In genomic region chr22:38549106-38549884, GRCh38 we compare ENCODE assay signal across 18 cellular contexts. TPM values are rescaled to one million over a fixed set of nuclear protein-coding genes. Genes with fewer than 3 reads are reported as not detected.
DNase-seq lines count a peak whose midpoint lies in the region; ATAC-seq and TF ChIP-seq lines count a peak whose summit lies in the region.
"Had no signal": no experiment of that assay in that cellular context is flagged by ENCODE, and none has a peak within 500 bp of the region (broad histone marks: within the 10 kb centered on the region; RNA-seq: fewer than 3 reads in every experiment).

No MANE protein-coding gene starts in this region.

- H2AFZ ChIP-seq in OCI-LY7 (ENCODE audit: low read length) (no peak overlapping the region), neural progenitor cell (replicated peaks) (no peak overlapping the region)

- H3K27ac ChIP-seq in HEK293 (ENCODE audit: extremely low read depth, low read depth, low read length) (no peak overlapping the region), OCI-LY7 (ENCODE audit: low read depth, low read length, poor library complexity, severe bottlenecking) (peak overlapping the region; percentile 16), foreskin keratinocyte (no peak overlapping the region), neural progenitor cell (no peak overlapping the region)
- H3K27ac ChIP-seq: adrenal gland, HL-60, pancreas had no signal

- CTCF ChIA-PET in HEK293 (lab: Yijun Ruan, JAX) (interaction anchor here (0.6 to 2.3 kb wide), 2 partner anchors 23 to 150 kb away, joined by 5 to 11 read pairs; no protein-coding TSS in a partner anchor), OCI-LY7 (lab: Charles Lee; ENCODE audit: unreplicated experiment) (no interaction called here)

- BruUV-seq in OCI-LY7 (replicated peaks; lab: Mats Ljungman, UMichigan): no TSS peak

- no peak overlapping the region for H3K4me3 Mint-ChIP-seq in type B pancreatic cell
- no peak overlapping the region for H3K4me3 Mint-ChIP-seq in neural progenitor cell
- H3K4me3 Mint-ChIP-seq: activated CD4-positive, alpha-beta T cell treated with anti-CD3 and anti-CD28 coated beads, Interleukin-2, amount 10 ng/mL, durations not matched to agents 24 days and 14 days; CD4-positive, alpha-beta T cell; T-helper 2 cell treated with Interferon-gamma antibody and Interleukin-4, amounts not matched to agents 5 μg/mL and 100 μg/mL, for 36 hours had no signal

- no peak for TF ChIP-seq CTCF in HEK293 (tag by site-specific recombination; IDR thresholded peaks at IDR 0.05)
- TF ChIP-seq CTCF in OCI-LY7 (conservative IDR thresholded peaks at IDR 0.05; ENCODE audit: low read length): no peak
- no peak for TF ChIP-seq CTCF in foreskin keratinocyte (conservative IDR thresholded peaks at IDR 0.05)
- no peak for TF ChIP-seq CTCF in type B pancreatic cell (conservative IDR thresholded peaks at IDR 0.05)
- TF ChIP-seq CTCF in neural progenitor cell (IDR thresholded peaks at IDR 0.05): no peak

- no peaks in the 10 kb centered on the region for H3K9me2 ChIP-seq in OCI-LY7 (ENCODE audit: insufficient read depth, low read length)

- POLR2A ChIA-PET in HEK293 (lab: Yijun Ruan, JAX): interaction anchor here (1.0 kb wide), 1 partner anchor 48 kb away, joined by 3 read pairs; no protein-coding TSS in a partner anchor
- POLR2A ChIA-PET in OCI-LY7 (lab: Charles Lee): no interaction called here

- H3K79me2 ChIP-seq in OCI-LY7 (ENCODE audit: insufficient read depth, low read depth, low read length): no peaks in the 10 kb centered on the region
- no peaks in the 10 kb centered on the region for H3K79me2 ChIP-seq in neural progenitor cell (ENCODE audit: low read depth)

- H3K4me3 ChIP-seq in HEK293 (ENCODE audit: low read depth, low read length) (no peak overlapping the region), OCI-LY7 (ENCODE audit: low read depth, low read length, poor library complexity, severe bottlenecking) (no peak overlapping the region), neural progenitor cell (no peak overlapping the region)
- H3K4me3 ChIP-seq: adrenal gland, pancreas, smooth muscle cell had no signal

- DNase-seq in OCI-LY7 (ENCODE audit: low spot score): peak; percentile 7
- peak in 1 of 2 donors; percentile 44 for DNase-seq in foreskin keratinocyte
- DNase-seq in type B pancreatic cell (ENCODE audit: extremely low spot score, unreplicated experiment): no peak
- no peak for DNase-seq in NCI-H446 (lab: John Stamatoyannopoulos, UW)
- no peak for DNase-seq in activated CD4-positive, alpha-beta T cell treated with anti-CD3 and anti-CD28 coated beads for 48 hours
- DNase-seq in neural progenitor cell (ENCODE audit: low spot score): no peak
- DNase-seq: activated CD4-positive, alpha-beta T cell treated with anti-CD3 and anti-CD28 coated beads, Interleukin-2, amount 10 ng/mL, durations not matched to agents 24 days and 14 days; adrenal gland; CD4-positive, alpha-beta T cell; NCI-H2029 treated with DMSO at 0.1 percent for 48 hours; NCI-H82; pancreas; Right ventricle myocardium superior; stimulated activated naive CD4-positive, alpha-beta T cell treated with Interleukin-2 at 50 U/mL for 16 hours had no signal

- no peaks in the 10 kb centered on the region for H4K20me1 ChIP-seq in OCI-LY7 (ENCODE audit: insufficient read depth, low read length)
- H4K20me1 ChIP-seq in neural progenitor cell (ENCODE audit: low read depth): no peaks in the 10 kb centered on the region

- H3K9me3 Mint-ChIP-seq in type B pancreatic cell (no peaks in the 10 kb centered on the region), neural progenitor cell (peaks cover 4% of the 10 kb centered on the region)
- H3K9me3 Mint-ChIP-seq: activated CD4-positive, alpha-beta T cell treated with anti-CD3 and anti-CD28 coated beads, Interleukin-2, amount 10 ng/mL, durations not matched to agents 24 days and 14 days; CD4-positive, alpha-beta T cell had no signal

- H3K9me3 ChIP-seq in HEK293 (ENCODE audit: control insufficient read depth, insufficient read depth, low read depth, low read length) (no peaks in the 10 kb centered on the region), OCI-LY7 (ENCODE audit: low read length) (peaks cover 2% of the 10 kb centered on the region; the same call in 1 of the 2 replicates), neural progenitor cell (ENCODE audit: low read depth) (no peaks in the 10 kb centered on the region)
- H3K9me3 ChIP-seq: adrenal gland, pancreas had no signal

- H3K36me3 Mint-ChIP-seq in type B pancreatic cell (no peaks in the 10 kb centered on the region), neural progenitor cell (peaks cover 2% of the 10 kb centered on the region)

- no peaks in the 10 kb centered on the region for H3K27me3 Mint-ChIP-seq in type B pancreatic cell
- H3K27me3 Mint-ChIP-seq in neural progenitor cell (ENCODE audit: insufficient read depth, low read depth): no peaks in the 10 kb centered on the region
- H3K27me3 Mint-ChIP-seq: activated CD4-positive, alpha-beta T cell treated with anti-CD3 and anti-CD28 coated beads, Interleukin-2, amount 10 ng/mL, durations not matched to agents 24 days and 14 days; CD4-positive, alpha-beta T cell had no signal

- peak; percentile 18 for ATAC-seq in foreskin keratinocyte

- H3K4me2 ChIP-seq in OCI-LY7 (ENCODE audit: low read length) (peak overlapping the region; percentile 55; the same call in 1 of the 2 replicates), neural progenitor cell (no peak overlapping the region)
- H3K4me2 ChIP-seq: smooth muscle cell had no signal

- H3K36me3 ChIP-seq in HEK293 (ENCODE audit: control insufficient read depth in 2 of 2, insufficient read depth in 1 of 2, low read length in 2 of 2): no peaks in the 10 kb centered on the region; a peak in 1 of 3 replicates
- H3K36me3 ChIP-seq in OCI-LY7 (ENCODE audit: insufficient read depth, low read length): peaks cover 65% of the 10 kb centered on the region
- H3K36me3 ChIP-seq in neural progenitor cell: no peaks in the 10 kb centered on the region
- H3K36me3 ChIP-seq: adrenal gland, pancreas had no signal

- H3K27ac Mint-ChIP-seq in type B pancreatic cell (peak overlapping the region; percentile 10), neural progenitor cell (no peak overlapping the region)
- H3K27ac Mint-ChIP-seq: activated CD4-positive, alpha-beta T cell treated with anti-CD3 and anti-CD28 coated beads, Interleukin-2, amount 10 ng/mL, durations not matched to agents 24 days and 14 days; CD4-positive, alpha-beta T cell; T-helper 2 cell treated with Interferon-gamma antibody and Interleukin-4, amounts not matched to agents 5 μg/mL and 100 μg/mL, for 36 hours had no signal

- intact Hi-C loops in OCI-LY7 (cut with micrococcal nuclease; ENCODE audit: unreplicated experiment): no loop called here

- H3K27me3 ChIP-seq in foreskin keratinocyte: no peaks in the 10 kb centered on the region
- H3K27me3 ChIP-seq in neural progenitor cell: no peaks in the 10 kb centered on the region
- H3K27me3 ChIP-seq: adrenal gland, pancreas had no signal

- no peaks in the 10 kb centered on the region for H3K4me1 ChIP-seq in HEK293 (ENCODE audit: control insufficient read depth, insufficient read depth, low read length)
- peaks cover 15% of the 10 kb centered on the region for H3K4me1 ChIP-seq in OCI-LY7 (ENCODE audit: insufficient read depth, low read length, poor library complexity, severe bottlenecking)
- no peaks in the 10 kb centered on the region for H3K4me1 ChIP-seq in foreskin keratinocyte
- H3K4me1 ChIP-seq in neural progenitor cell: peaks cover 6% of the 10 kb centered on the region
- H3K4me1 ChIP-seq: adrenal gland, pancreas had no signal

- peaks cover 27% of the 10 kb centered on the region for H3F3A ChIP-seq in neural progenitor cell (ENCODE audit: low read depth)

- H3K4me1 Mint-ChIP-seq in type B pancreatic cell (ENCODE audit: unreplicated experiment): peaks cover 5% of the 10 kb centered on the region
- H3K4me1 Mint-ChIP-seq in neural progenitor cell: no peaks in the 10 kb centered on the region
- H3K4me1 Mint-ChIP-seq: activated CD4-positive, alpha-beta T cell treated with anti-CD3 and anti-CD28 coated beads, Interleukin-2, amount 10 ng/mL, durations not matched to agents 24 days and 14 days had no signal

- H3K9ac ChIP-seq in neural progenitor cell: no peak overlapping the region

TF ChIP-seq in HEK293, 187 proteins besides CTCF, POLR2A, EP300 and RAD21:
- TF ChIP-seq ZFP41 (tag by site-specific recombination; IDR thresholded peaks at IDR 0.05; ENCODE audit: borderline replicate concordance) (no peak), OSR2 (tag by site-specific recombination; IDR thresholded peaks at IDR 0.05) (peak; percentile 42; the same call in 1 of the 2 replicates)
TF ChIP-seq in HEK293: peak in this region for 1.

RNA-seq across cellular contexts. Expression of gene DMC1, which starts 20.7 kb away (rescaled TPM):
- 44.3 and 84.7 TPM in 2 replicates for total RNA-seq in OCI-LY7 (2014; rRNA removed; shearing (Covaris generic))
- 40.6 and 60.8 TPM in 2 replicates for total RNA-seq in OCI-LY7 (2022)
- total RNA-seq in foreskin keratinocyte: 2.3 and 4.0 TPM in 2 replicates
- 1.8 and 1.9 TPM in 2 replicates for polyA plus RNA-seq in foreskin keratinocyte
- total RNA-seq in type B pancreatic cell (ENCODE audit: low replicate concordance): 2.5 and 5.6 TPM in 2 replicates
- 20.0 and 22.8 TPM in 2 replicates for total RNA-seq in neural progenitor cell (ENCODE audit: low replicate concordance)

RNA-seq across cellular contexts. Expression of gene DDX17, which starts 43.2 kb away (rescaled TPM):
- total RNA-seq in OCI-LY7 (2014; rRNA removed; shearing (Covaris generic)): 626 and 667 TPM in 2 replicates
- total RNA-seq in OCI-LY7 (2022) (505 and 508 TPM in 2 replicates), foreskin keratinocyte (169 and 187 TPM in 2 replicates), type B pancreatic cell (ENCODE audit: low replicate concordance) (377 and 531 TPM in 2 replicates), neural progenitor cell (ENCODE audit: low replicate concordance) (621 and 672 TPM in 2 replicates)
- polyA plus RNA-seq in foreskin keratinocyte: 43.7 and 51.8 TPM in 2 replicates
